In the genomic region with DNA sequence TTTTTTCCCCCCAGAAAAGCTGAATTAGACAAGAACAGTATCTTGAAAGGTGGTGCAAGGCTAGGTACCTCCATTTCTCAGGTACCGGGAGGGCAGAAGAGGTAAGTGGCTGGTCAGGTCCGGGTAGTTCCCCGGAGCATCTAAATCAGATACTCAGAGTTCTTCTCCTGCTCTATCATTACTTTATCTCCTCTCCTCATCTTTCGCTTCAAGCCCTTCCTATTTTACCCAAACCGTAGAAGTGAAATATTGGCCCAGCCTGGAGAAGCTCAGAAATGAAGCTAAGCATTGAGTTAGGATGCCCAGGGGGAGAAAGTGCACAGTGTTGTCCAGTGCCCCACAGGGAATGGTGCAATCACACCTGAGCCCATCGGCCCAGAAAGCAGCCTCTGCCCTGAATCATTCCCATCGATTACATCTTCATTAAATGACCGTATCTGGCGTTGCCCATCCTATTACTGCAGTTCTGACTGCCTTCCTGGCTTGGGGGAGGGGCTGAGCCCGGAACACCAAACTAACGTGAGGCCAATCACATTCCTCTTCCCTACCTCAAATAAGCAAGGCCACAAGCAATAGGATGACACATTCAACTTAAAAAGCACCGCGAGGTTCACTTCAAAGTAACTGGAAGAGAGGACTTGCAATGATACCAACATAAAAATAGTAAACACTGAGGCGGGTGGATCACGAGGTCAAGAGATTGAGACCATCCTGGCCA, we compare ENCODE assay signal across 1 cellular context.
TF ChIP-seq lines count a peak whose summit lies in the region.

No MANE protein-coding gene starts in this region.

TF ChIP-seq in GM23338, 12 proteins besides CTCF, POLR2A, EP300 and RAD21 (continued from another document):
- TF ChIP-seq, protein P1, sequence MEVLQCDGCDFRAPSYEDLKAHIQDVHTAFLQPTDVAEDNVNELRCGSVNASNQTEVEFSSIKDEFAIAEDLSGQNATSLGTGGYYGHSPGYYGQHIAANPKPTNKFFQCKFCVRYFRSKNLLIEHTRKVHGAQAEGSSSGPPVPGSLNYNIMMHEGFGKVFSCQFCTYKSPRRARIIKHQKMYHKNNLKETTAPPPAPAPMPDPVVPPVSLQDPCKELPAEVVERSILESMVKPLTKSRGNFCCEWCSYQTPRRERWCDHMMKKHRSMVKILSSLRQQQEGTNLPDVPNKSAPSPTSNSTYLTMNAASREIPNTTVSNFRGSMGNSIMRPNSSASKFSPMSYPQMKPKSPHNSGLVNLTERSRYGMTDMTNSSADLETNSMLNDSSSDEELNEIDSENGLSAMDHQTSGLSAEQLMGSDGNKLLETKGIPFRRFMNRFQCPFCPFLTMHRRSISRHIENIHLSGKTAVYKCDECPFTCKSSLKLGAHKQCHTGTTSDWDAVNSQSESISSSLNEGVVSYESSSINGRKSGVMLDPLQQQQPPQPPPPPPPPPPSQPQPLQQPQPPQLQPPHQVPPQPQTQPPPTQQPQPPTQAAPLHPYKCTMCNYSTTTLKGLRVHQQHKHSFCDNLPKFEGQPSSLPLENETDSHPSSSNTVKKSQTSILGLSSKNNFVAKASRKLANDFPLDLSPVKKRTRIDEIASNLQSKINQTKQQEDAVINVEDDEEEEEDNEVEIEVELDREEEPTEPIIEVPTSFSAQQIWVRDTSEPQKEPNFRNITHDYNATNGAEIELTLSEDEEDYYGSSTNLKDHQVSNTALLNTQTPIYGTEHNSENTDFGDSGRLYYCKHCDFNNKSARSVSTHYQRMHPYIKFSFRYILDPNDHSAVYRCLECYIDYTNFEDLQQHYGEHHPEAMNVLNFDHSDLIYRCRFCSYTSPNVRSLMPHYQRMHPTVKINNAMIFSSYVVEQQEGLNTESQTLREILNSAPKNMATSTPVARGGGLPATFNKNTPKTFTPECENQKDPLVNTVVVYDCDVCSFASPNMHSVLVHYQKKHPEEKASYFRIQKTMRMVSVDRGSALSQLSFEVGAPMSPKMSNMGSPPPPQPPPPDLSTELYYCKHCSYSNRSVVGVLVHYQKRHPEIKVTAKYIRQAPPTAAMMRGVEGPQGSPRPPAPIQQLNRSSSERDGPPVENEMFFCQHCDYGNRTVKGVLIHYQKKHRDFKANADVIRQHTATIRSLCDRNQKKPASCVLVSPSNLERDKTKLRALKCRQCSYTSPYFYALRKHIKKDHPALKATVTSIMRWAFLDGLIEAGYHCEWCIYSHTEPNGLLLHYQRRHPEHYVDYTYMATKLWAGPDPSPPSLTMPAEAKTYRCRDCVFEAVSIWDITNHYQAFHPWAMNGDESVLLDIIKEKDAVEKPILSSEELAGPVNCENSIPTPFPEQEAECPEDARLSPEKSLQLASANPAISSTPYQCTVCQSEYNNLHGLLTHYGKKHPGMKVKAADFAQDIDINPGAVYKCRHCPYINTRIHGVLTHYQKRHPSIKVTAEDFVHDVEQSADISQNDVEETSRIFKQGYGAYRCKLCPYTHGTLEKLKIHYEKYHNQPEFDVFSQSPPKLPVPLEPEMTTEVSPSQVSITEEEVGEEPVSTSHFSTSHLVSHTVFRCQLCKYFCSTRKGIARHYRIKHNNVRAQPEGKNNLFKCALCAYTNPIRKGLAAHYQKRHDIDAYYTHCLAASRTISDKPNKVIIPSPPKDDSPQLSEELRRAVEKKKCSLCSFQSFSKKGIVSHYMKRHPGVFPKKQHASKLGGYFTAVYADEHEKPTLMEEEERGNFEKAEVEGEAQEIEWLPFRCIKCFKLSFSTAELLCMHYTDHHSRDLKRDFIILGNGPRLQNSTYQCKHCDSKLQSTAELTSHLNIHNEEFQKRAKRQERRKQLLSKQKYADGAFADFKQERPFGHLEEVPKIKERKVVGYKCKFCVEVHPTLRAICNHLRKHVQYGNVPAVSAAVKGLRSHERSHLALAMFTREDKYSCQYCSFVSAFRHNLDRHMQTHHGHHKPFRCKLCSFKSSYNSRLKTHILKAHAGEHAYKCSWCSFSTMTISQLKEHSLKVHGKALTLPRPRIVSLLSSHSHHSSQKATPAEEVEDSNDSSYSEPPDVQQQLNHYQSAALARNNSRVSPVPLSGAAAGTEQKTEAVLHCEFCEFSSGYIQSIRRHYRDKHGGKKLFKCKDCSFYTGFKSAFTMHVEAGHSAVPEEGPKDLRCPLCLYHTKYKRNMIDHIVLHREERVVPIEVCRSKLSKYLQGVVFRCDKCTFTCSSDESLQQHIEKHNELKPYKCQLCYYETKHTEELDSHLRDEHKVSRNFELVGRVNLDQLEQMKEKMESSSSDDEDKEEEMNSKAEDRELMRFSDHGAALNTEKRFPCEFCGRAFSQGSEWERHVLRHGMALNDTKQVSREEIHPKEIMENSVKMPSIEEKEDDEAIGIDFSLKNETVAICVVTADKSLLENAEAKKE (CRISPR knock-in tag; IDR thresholded peaks at IDR 0.05) = no peak
- TF ChIP-seq ZNF114 (CRISPR knock-in tag; IDR thresholded peaks at IDR 0.05) (no peak), NANOG (IDR thresholded peaks at IDR 0.05; ENCODE audit: borderline replicate concordance) (no peak)
- TF ChIP-seq, protein P2, sequence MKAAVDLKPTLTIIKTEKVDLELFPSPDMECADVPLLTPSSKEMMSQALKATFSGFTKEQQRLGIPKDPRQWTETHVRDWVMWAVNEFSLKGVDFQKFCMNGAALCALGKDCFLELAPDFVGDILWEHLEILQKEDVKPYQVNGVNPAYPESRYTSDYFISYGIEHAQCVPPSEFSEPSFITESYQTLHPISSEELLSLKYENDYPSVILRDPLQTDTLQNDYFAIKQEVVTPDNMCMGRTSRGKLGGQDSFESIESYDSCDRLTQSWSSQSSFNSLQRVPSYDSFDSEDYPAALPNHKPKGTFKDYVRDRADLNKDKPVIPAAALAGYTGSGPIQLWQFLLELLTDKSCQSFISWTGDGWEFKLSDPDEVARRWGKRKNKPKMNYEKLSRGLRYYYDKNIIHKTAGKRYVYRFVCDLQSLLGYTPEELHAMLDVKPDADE (IDR thresholded peaks at IDR 0.05) = no peak
- TF ChIP-seq, protein P3, sequence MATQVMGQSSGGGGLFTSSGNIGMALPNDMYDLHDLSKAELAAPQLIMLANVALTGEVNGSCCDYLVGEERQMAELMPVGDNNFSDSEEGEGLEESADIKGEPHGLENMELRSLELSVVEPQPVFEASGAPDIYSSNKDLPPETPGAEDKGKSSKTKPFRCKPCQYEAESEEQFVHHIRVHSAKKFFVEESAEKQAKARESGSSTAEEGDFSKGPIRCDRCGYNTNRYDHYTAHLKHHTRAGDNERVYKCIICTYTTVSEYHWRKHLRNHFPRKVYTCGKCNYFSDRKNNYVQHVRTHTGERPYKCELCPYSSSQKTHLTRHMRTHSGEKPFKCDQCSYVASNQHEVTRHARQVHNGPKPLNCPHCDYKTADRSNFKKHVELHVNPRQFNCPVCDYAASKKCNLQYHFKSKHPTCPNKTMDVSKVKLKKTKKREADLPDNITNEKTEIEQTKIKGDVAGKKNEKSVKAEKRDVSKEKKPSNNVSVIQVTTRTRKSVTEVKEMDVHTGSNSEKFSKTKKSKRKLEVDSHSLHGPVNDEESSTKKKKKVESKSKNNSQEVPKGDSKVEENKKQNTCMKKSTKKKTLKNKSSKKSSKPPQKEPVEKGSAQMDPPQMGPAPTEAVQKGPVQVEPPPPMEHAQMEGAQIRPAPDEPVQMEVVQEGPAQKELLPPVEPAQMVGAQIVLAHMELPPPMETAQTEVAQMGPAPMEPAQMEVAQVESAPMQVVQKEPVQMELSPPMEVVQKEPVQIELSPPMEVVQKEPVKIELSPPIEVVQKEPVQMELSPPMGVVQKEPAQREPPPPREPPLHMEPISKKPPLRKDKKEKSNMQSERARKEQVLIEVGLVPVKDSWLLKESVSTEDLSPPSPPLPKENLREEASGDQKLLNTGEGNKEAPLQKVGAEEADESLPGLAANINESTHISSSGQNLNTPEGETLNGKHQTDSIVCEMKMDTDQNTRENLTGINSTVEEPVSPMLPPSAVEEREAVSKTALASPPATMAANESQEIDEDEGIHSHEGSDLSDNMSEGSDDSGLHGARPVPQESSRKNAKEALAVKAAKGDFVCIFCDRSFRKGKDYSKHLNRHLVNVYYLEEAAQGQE (IDR thresholded peaks at IDR 0.05; ENCODE audit: unreplicated experiment) = no peak
TF ChIP-seq in GM23338: peak in this region for 0.
